17 cellular contexts compared by ENCODE assay signal in the genomic region with DNA sequence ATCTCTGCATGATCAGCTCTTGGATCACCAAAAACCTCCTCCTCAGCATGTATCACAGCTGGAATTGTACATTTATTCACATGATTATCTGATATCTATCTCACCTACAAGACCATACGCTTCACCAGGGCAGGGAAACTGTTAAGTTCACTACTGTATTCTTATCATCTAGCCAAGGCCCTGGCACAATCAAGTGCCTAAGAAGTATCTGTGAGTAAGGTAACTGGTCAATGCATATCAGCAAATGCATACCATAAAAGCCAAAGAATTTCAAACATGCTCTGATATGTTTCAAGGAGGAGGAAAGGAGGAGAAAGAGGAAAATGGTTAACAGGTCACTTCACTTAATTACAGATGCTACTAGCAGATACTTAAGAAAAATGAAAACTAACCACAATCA.
"Had no signal": no experiment of that assay in that cellular context is flagged by ENCODE, and none has a peak within 500 bp of the region (broad histone marks: within the 10 kb centered on the region; RNA-seq: fewer than 3 reads in every experiment).

No MANE protein-coding gene starts in this region.

- H3K4me3 ChIP-seq: dorsolateral prefrontal cortex, heart right ventricle, psoas muscle, uterus had no signal

- H3K27ac ChIP-seq: heart right ventricle, psoas muscle, uterus had no signal

- FAIRE-seq: colon had no signal

- ATAC-seq: heart right ventricle; naive thymus-derived CD8-positive, alpha-beta T cell; psoas muscle; right cardiac atrium; stimulated activated effector memory CD8-positive, alpha-beta T cell treated with anti-CD3 and anti-CD28 coated beads, Interleukin-12 subunit alpha, Interleukin-12 subunit beta, amount 100 ng/mL, for 72 hours had no signal

- H3K27ac Mint-ChIP-seq: activated naive CD4-positive, alpha-beta T cell treated with anti-CD3 and anti-CD28 coated beads, Interleukin-2, amount 10 ng/mL, durations not matched to agents 7 days and 5 days had no signal

- DNase-seq: activated CD8-positive, alpha-beta memory T cell treated with anti-CD3 and anti-CD28 coated beads for 24 hours; activated CD8-positive, alpha-beta memory T cell treated with anti-CD3 and anti-CD28 coated beads, Interleukin-2, amount 50 U/mL, for 48 hours; activated effector memory CD4-positive, alpha-beta T cell treated with Interleukin-2 at 50 U/mL for 16 hours; activated naive CD4-positive, alpha-beta T cell treated with anti-CD3 and anti-CD28 coated beads, Interleukin-2, amount 10 ng/mL, durations not matched to agents 7 days and 5 days; activated T-cell treated with anti-CD3 and anti-CD28 coated beads, Interleukin-2, amount 50 U/mL, for 48 hours; central memory CD4-positive, alpha-beta T cell; dorsolateral prefrontal cortex; endodermal cell; heart right ventricle; mesenchymal stem cell; naive thymus-derived CD8-positive, alpha-beta T cell; psoas muscle; right cardiac atrium; stimulated activated CD4-positive, alpha-beta T cell treated with anti-CD3 and anti-CD28 coated beads, Interleukin-4, amount 100 ng/mL, for 24 hours; uterus had no signal

- H3K4me1 ChIP-seq: psoas muscle, uterus had no signal

- H3K4me3 Mint-ChIP-seq: activated naive CD4-positive, alpha-beta T cell treated with anti-CD3 and anti-CD28 coated beads, Interleukin-2, amount 10 ng/mL, durations not matched to agents 7 days and 5 days; endodermal cell; naive thymus-derived CD8-positive, alpha-beta T cell; stimulated activated effector memory CD8-positive, alpha-beta T cell treated with anti-CD3 and anti-CD28 coated beads, Interleukin-12 subunit alpha, Interleukin-12 subunit beta, amount 100 ng/mL, for 72 hours had no signal

- H3K36me3 ChIP-seq: uterus had no signal

- H3K9me3 Mint-ChIP-seq: activated naive CD4-positive, alpha-beta T cell treated with anti-CD3 and anti-CD28 coated beads, Interleukin-2, amount 10 ng/mL, durations not matched to agents 7 days and 5 days; endodermal cell; naive thymus-derived CD8-positive, alpha-beta T cell; stimulated activated effector memory CD8-positive, alpha-beta T cell treated with anti-CD3 and anti-CD28 coated beads, Interleukin-12 subunit alpha, Interleukin-12 subunit beta, amount 100 ng/mL, for 72 hours had no signal

- H3K9me3 ChIP-seq: heart right ventricle, psoas muscle, uterus had no signal

- H3K27me3 Mint-ChIP-seq: activated naive CD4-positive, alpha-beta T cell treated with anti-CD3 and anti-CD28 coated beads, Interleukin-2, amount 10 ng/mL, durations not matched to agents 7 days and 5 days; naive thymus-derived CD8-positive, alpha-beta T cell had no signal

- H3K27me3 ChIP-seq: dorsolateral prefrontal cortex, heart right ventricle, uterus had no signal
